7 cellular contexts compared by ENCODE assay signal in the genomic region with DNA sequence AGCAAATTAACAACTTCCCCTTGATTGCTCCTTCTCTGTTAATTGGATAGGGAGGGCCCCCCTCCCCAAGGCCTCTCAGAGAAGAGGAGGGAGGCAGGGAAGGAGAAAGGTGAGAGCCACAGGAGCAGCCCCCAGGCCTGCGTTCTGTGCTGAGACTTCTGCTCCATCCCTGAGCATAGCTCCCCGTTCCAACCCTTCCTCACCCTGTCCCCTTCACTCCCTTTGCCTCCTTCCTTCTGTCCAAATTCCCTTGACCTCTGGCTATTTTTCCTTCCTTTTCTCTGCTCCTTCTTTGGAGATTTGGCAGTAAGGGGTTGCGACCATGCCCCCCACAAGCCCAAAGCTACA. TPM values are rescaled to one million over a fixed set of nuclear protein-coding genes. Genes with fewer than 3 reads are reported as not detected.
DNase-seq lines count a peak whose midpoint lies in the region; ATAC-seq and TF ChIP-seq lines count a peak whose summit lies in the region.

No MANE protein-coding gene starts in this region.

- no peaks in the 10 kb centered on the region; the same call in none of the 3 replicates for H3K9me3 Mint-ChIP-seq in GM23338

- H3K27me3 ChIP-seq in GM23338 (ENCODE audit: insufficient read depth): peaks cover 99% of the 10 kb centered on the region
- H3K27me3 ChIP-seq in PC-3 (ENCODE audit: low read length): no peaks in the 10 kb centered on the region
- H3K27me3 ChIP-seq in sigmoid colon: no peaks in the 10 kb centered on the region

- peaks cover 30% of the 10 kb centered on the region for H3K4me1 Mint-ChIP-seq in GM23338

- H3K27ac Mint-ChIP-seq in GM23338: no peak overlapping the region

- H4K20me1 ChIP-seq in GM23338 (replicated peaks; ENCODE audit: insufficient read depth) (no peaks in the 10 kb centered on the region), PC-3 (ENCODE audit: low read length) (no peaks in the 10 kb centered on the region)

- H3K27me3 Mint-ChIP-seq in GM23338 (ENCODE audit: insufficient read depth, low read depth, poor library complexity): peaks cover 71% of the 10 kb centered on the region

- TF ChIP-seq EP300 in sigmoid colon (IDR thresholded peaks at IDR 0.05): no peak

- H3K27ac ChIP-seq in GM23338 (ENCODE audit: low read depth) (no peak overlapping the region), PC-3 (ENCODE audit: low read length) (no peak overlapping the region), sigmoid colon (peak overlapping the region in 1 of 4 donors; percentile 82)

- no TSS peak for BruUV-seq in PC-3 (replicated peaks; lab: Mats Ljungman, UMichigan)

- POLR2A ChIA-PET in PC-3 (lab: Charles Lee; ENCODE audit: unreplicated experiment): no interaction called here

- H3K4me3 Mint-ChIP-seq in GM23338: peak overlapping the region; percentile 85

- DNase-seq in GM23338 (ENCODE audit: low spot score) (no peak), PC-3 (no peak), epithelial cell of esophagus (ENCODE audit: low read depth) (no peak), sigmoid colon (no peak), retina (no peak), A172 (ENCODE audit: low spot score) (no peak), kidney tubule cell (ENCODE audit: low spot score) (no peak)

- no peak for TF ChIP-seq CTCF in GM23338 (conservative IDR thresholded peaks at IDR 0.05; ENCODE audit: low read depth in 2 of 2)
- no peak for TF ChIP-seq CTCF in PC-3 (conservative IDR thresholded peaks at IDR 0.05; ENCODE audit: low read depth, low read length)
- no peak for TF ChIP-seq CTCF in epithelial cell of esophagus (IDR thresholded peaks at IDR 0.05; ENCODE audit: insufficient read depth, low read depth, low read length, missing control alignments)
- no peak for TF ChIP-seq CTCF in sigmoid colon (IDR thresholded peaks at IDR 0.05)

- no peaks in the 10 kb centered on the region; the same call in 2 of the 3 replicates for H3K36me3 Mint-ChIP-seq in GM23338 (ENCODE audit: low read depth)

- CTCF ChIA-PET in PC-3 (lab: Charles Lee): interaction anchor here (0.5 to 1.4 kb wide), 6 partner anchors 9 to 394 kb away, joined by 3 to 22 read pairs (median 5); a partner anchor contains a TSS

- H3F3A ChIP-seq in GM23338 (replicated peaks; ENCODE audit: low read depth) (peaks cover 11% of the 10 kb centered on the region), PC-3 (ENCODE audit: low read length, unreplicated experiment) (no peaks in the 10 kb centered on the region)

- no peaks in the 10 kb centered on the region for H3K9me3 ChIP-seq in PC-3 (ENCODE audit: low read length)
- no peaks in the 10 kb centered on the region for H3K9me3 ChIP-seq in sigmoid colon

- intact Hi-C loops in PC-3 (cut with micrococcal nuclease) (loop anchor here (1.0 to 5.0 kb wide), 4 partner anchors 82 to 279 kb away; no protein-coding TSS in a partner anchor), sigmoid colon (cut with DNase I) (loop anchor here (1.0 to 2.0 kb wide), 2 partner anchors 18 to 82 kb away; no protein-coding TSS in a partner anchor)

- peak overlapping the region; percentile 85 for H2AFZ ChIP-seq in GM23338
- peak overlapping the region; percentile 87 for H2AFZ ChIP-seq in PC-3 (ENCODE audit: low read length)

- H3K4me3 ChIP-seq in GM23338: peak overlapping the region; percentile 77
- peak overlapping the region; percentile 75 for H3K4me3 ChIP-seq in PC-3 (ENCODE audit: low read length)
- H3K4me3 ChIP-seq in epithelial cell of esophagus (ENCODE audit: low read length): peak overlapping the region; percentile 64
- H3K4me3 ChIP-seq in sigmoid colon: peak overlapping the region in 3 of 4 donors; percentile 65 to 75 (median 70)

- peak overlapping the region; percentile 33 for H3K9ac ChIP-seq in PC-3 (ENCODE audit: low read length)

- no peaks in the 10 kb centered on the region for H3K79me2 ChIP-seq in GM23338 (replicated peaks; ENCODE audit: insufficient read depth)
- H3K79me2 ChIP-seq in PC-3 (ENCODE audit: low read length): no peaks in the 10 kb centered on the region

- no peak for TF ChIP-seq POLR2A in sigmoid colon (IDR thresholded peaks at IDR 0.05)

- H3K9me2 ChIP-seq in GM23338 (ENCODE audit: insufficient read depth): no peaks in the 10 kb centered on the region
- H3K9me2 ChIP-seq in PC-3 (replicated peaks; ENCODE audit: low read length): no peaks in the 10 kb centered on the region

- H3K4me1 ChIP-seq in GM23338 (ENCODE audit: insufficient read depth) (peaks cover 13% of the 10 kb centered on the region), PC-3 (ENCODE audit: insufficient read depth, low read length) (peaks cover 11% of the 10 kb centered on the region), sigmoid colon (peaks cover 0 to 30% (median 25%) of the 10 kb centered on the region in 4 donors)

- WGBS in sigmoid colon, 2 donors: 23 to 25% methylated on average over 3 of the region's 3 CpGs

- peak overlapping the region; percentile 94 for H3K4me2 ChIP-seq in GM23338
- H3K4me2 ChIP-seq in PC-3 (ENCODE audit: low read length): peak overlapping the region; percentile 94

- ATAC-seq in GM23338 (peak; percentile 10), PC-3 (no peak)

- H3K36me3 ChIP-seq in GM23338 (ENCODE audit: insufficient read depth): no peaks in the 10 kb centered on the region
- no peaks in the 10 kb centered on the region for H3K36me3 ChIP-seq in PC-3 (ENCODE audit: low read depth, low read length)
- H3K36me3 ChIP-seq in sigmoid colon: peaks cover 0 to 8% (median 0%) of the 10 kb centered on the region in 4 donors

TF ChIP-seq in GM23338, 12 proteins besides CTCF, POLR2A, EP300 and RAD21 (continues in another document):
- no peak for TF ChIP-seq ZNF331 (CRISPR knock-in tag; IDR thresholded peaks at IDR 0.05; ENCODE audit: low read depth)

RNA-seq across cellular contexts. Expression of a gene that starts 0.8 kb away (rescaled TPM):
- 1.5 and 1.6 TPM in 2 replicates for total RNA-seq in GM23338 (2014; rRNA removed; shearing (Covaris generic))
- polyA plus RNA-seq in GM23338 (2016; fragmentation: Nextera tagmentation; extraction: Ambion mirVana): 0.47 and 0.76 TPM in 2 replicates
- total RNA-seq in PC-3 (2014; rRNA removed): 6.0 and 6.3 TPM in 2 replicates
- 1 to 10 TPM; 3.5 to 6.9 (median 5.2) TPM for total RNA-seq in sigmoid colon
- polyA plus RNA-seq in sigmoid colon: 1 to 10 TPM in 2 of 3 donors, not detected in 1; 1.3 to 1.6 TPM
- 1.6 and 3.3 TPM in 2 replicates for total RNA-seq in A172 (2014; rRNA removed; shearing (Covaris generic))

RNA-seq across cellular contexts. Expression of a gene that starts 28.5 kb away (rescaled TPM):
- total RNA-seq in GM23338 (2014; rRNA removed; shearing (Covaris generic)): 276 and 287 TPM in 2 replicates
- polyA plus RNA-seq in GM23338 (2016; fragmentation: Nextera tagmentation; extraction: Ambion mirVana) (124 and 145 TPM in 2 replicates), sigmoid colon (10 to 100 TPM; 16.0 to 26.4 (median 24.1) TPM)
- total RNA-seq in PC-3 (2014; rRNA removed) (105 and 109 TPM in 2 replicates), sigmoid colon (10 to 100 TPM; 22.4 to 64.8 (median 39.2) TPM)
- 57.4 and 93.9 TPM in 2 replicates for total RNA-seq in A172 (2014; rRNA removed; shearing (Covaris generic))

RNA-seq across cellular contexts. Expression of a gene that starts 31.3 kb away (rescaled TPM):
- total RNA-seq in GM23338 (2014; rRNA removed; shearing (Covaris generic)): 49.9 and 52.8 TPM in 2 replicates
- polyA plus RNA-seq in GM23338 (2016; fragmentation: Nextera tagmentation; extraction: Ambion mirVana) (18.0 and 19.0 TPM in 2 replicates), sigmoid colon (10 to 100 TPM in 1 of 3 donors, 1 to 10 TPM in 2; 4.8 to 22.5 (median 8.3) TPM)
- total RNA-seq in PC-3 (2014; rRNA removed) (95.3 and 97.9 TPM in 2 replicates), sigmoid colon (10 to 100 TPM; 14.1 to 42.6 (median 27.0) TPM)
- 143 and 147 TPM in 2 replicates for total RNA-seq in A172 (2014; rRNA removed; shearing (Covaris generic))

RNA-seq across cellular contexts. Expression of a gene that starts 47.2 kb away (rescaled TPM):
- total RNA-seq in GM23338 (2014; rRNA removed; shearing (Covaris generic)): 0.23 and 0.45 TPM in 2 replicates
- polyA plus RNA-seq in GM23338 (2016; fragmentation: Nextera tagmentation; extraction: Ambion mirVana): 0.17 and 0.36 TPM in 2 replicates
- 0.11 and 0.40 TPM in 2 replicates for total RNA-seq in PC-3 (2014; rRNA removed)
- total RNA-seq in sigmoid colon: 10 to 100 TPM in 1 of 4 donors, 1 to 10 TPM in 1, under 1 TPM in 2; 0.55 to 59.6 (median 1.5) TPM
- 10 to 100 TPM in 1 of 3 donors, 1 to 10 TPM in 2; 3.0 to 19.8 (median 3.6) TPM for polyA plus RNA-seq in sigmoid colon
- total RNA-seq in A172 (2014; rRNA removed; shearing (Covaris generic)): 0.29 and 3.8 TPM in 2 replicates

RNA-seq across cellular contexts. Expression of a gene that starts 55.4 kb away (rescaled TPM):
- 27.8 and 43.7 TPM in 2 replicates for total RNA-seq in GM23338 (2014; rRNA removed; shearing (Covaris generic))
- polyA plus RNA-seq in GM23338 (2016; fragmentation: Nextera tagmentation; extraction: Ambion mirVana) (73.0 and 73.5 TPM in 2 replicates), sigmoid colon (100 to 1,000 TPM; 124 to 266 (median 187) TPM)
- total RNA-seq in PC-3 (2014; rRNA removed) (75.7 and 84.7 TPM in 2 replicates), sigmoid colon (100 to 1,000 TPM in 1 of 4 donors, 10 to 100 TPM in 3; 87.8 to 179 (median 93.8) TPM)
- total RNA-seq in A172 (2014; rRNA removed; shearing (Covaris generic)): 49.7 and 76.4 TPM in 2 replicates
